Comparison of ENCODE assay signal across 8 cellular contexts in the genomic region with DNA sequence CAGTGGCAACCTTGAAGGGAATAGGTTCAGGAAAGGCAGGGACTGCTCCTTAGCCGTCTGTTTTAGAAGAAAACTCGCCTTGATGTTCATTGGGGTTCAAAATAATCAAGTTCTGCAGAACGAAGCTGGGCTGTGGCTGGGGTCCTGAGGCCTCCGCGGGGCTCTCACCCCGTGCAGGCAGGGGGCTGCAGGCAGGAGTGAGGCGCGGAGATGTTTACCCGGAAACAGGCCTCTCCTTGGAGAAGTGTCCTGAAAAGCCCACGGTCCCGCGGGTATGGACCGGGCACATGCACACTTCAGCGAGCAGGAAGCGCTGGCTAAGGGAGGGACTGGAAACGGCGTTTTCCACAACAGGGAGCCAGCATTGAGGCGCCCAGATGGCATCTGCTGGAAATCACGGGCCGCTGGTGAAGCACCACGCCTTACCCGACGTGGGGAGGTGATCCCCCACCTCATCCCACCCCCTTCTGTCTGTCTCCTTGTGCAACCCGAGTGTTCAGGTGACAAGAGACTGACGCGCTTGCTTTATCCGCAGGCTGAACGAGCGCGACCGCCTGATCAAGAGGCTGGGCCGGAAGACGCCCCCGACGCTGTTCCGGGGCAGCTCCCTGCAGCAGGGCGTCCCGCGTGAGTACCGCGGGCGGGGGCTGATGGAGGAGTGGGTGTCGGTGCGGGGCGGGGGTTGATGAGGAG. TPM values are rescaled to one million over a fixed set of nuclear protein-coding genes. Genes with fewer than 3 reads are reported as not detected.
DNase-seq lines count a peak whose midpoint lies in the region; ATAC-seq and TF ChIP-seq lines count a peak whose summit lies in the region.

No MANE protein-coding gene starts in this region.

- H3K4me1 Mint-ChIP-seq in CD8-positive, alpha-beta T cell (ENCODE audit: low read depth), result peaks cover 51% of the 10 kb centered on the region

- peak overlapping the region; percentile 84 for H3K4me3 Mint-ChIP-seq in CD8-positive, alpha-beta T cell

- H3K27ac ChIP-seq in CD8-positive, alpha-beta T cell (ENCODE audit: low read depth, low read length), result peak overlapping the region; percentile 86
- H3K27ac ChIP-seq in foreskin keratinocyte, result no peak overlapping the region

- no peaks in the 10 kb centered on the region for H3K27me3 ChIP-seq in CD8-positive, alpha-beta T cell (ENCODE audit: insufficient read depth, low read length)
- H3K27me3 ChIP-seq in foreskin keratinocyte, result no peaks in the 10 kb centered on the region

- peak overlapping the region; percentile 62 for H3K4me3 ChIP-seq in CD8-positive, alpha-beta T cell (ENCODE audit: low read depth, low read length)

- no peaks in the 10 kb centered on the region for H3K9me3 Mint-ChIP-seq in CD8-positive, alpha-beta T cell

- ATAC-seq in CD8-positive, alpha-beta T cell, result peak; percentile 96
- ATAC-seq in foreskin keratinocyte, result peak; percentile 58
- no peak for ATAC-seq in HG03342 (IDR thresholded peaks at IDR 0.05; ENCODE audit: unreplicated experiment)
- no peak for ATAC-seq in GM18498 (IDR thresholded peaks at IDR 0.05; ENCODE audit: unreplicated experiment)

- H3K27ac Mint-ChIP-seq in CD8-positive, alpha-beta T cell, result peak overlapping the region; percentile 97

- no peaks in the 10 kb centered on the region for H3K27me3 Mint-ChIP-seq in CD8-positive, alpha-beta T cell (ENCODE audit: low read depth)

- CTCF ChIA-PET in CD8-positive, alpha-beta T cell (lab: Charles Lee), result no interaction called here

- H3K4me1 ChIP-seq in CD8-positive, alpha-beta T cell (ENCODE audit: insufficient read depth, low read length), result peaks cover 21% of the 10 kb centered on the region
- no peaks in the 10 kb centered on the region for H3K4me1 ChIP-seq in foreskin keratinocyte

- H3K36me3 ChIP-seq in CD8-positive, alpha-beta T cell (ENCODE audit: insufficient read depth, low read length), result no peaks in the 10 kb centered on the region

- H3K36me3 Mint-ChIP-seq in CD8-positive, alpha-beta T cell, result no peaks in the 10 kb centered on the region

- DNase-seq in CD8-positive, alpha-beta T cell, result peak; percentile 43 to 91 (median 60)
- peak; percentile 75 for DNase-seq in activated CD8-positive, alpha-beta memory T cell treated with anti-CD3 and anti-CD28 coated beads, Interleukin-2, amount 50 U/mL, for 48 hours
- DNase-seq in foreskin keratinocyte, result no peak
- DNase-seq in stimulated activated CD4-positive, alpha-beta T cell treated with anti-CD3 and anti-CD28 coated beads, Interleukin-2, amount 100 ng/mL, for 4 hours (ENCODE audit: low read depth), result peak; percentile 61
- DNase-seq in NCI-H2029 (lab: John Stamatoyannopoulos, UW), result no peak
- DNase-seq in COLO668 (lab: John Stamatoyannopoulos, UW; ENCODE audit: unreplicated experiment), result no peak

- no peaks in the 10 kb centered on the region for H3K9me3 ChIP-seq in CD8-positive, alpha-beta T cell (ENCODE audit: low read length)

- intact Hi-C loops in CD8-positive, alpha-beta T cell (cut with DNase I, micrococcal nuclease), result loop anchor here (2.0 to 10.0 kb wide), 7 partner anchors 40 to 1433 kb away; a partner anchor contains a TSS

- POLR2A ChIA-PET in CD8-positive, alpha-beta T cell (lab: Charles Lee), result interaction anchor here (0.8 to 1.5 kb wide), 7 partner anchors 21 to 1734 kb away, joined by 3 to 4 read pairs (median 3); no protein-coding TSS in a partner anchor

- no peak for TF ChIP-seq CTCF in CD8-positive, alpha-beta T cell (IDR thresholded peaks at IDR 0.05)
- no peak for TF ChIP-seq CTCF in foreskin keratinocyte (conservative IDR thresholded peaks at IDR 0.05)

RNA-seq across cellular contexts. Expression of a gene that starts 39.7 kb away (rescaled TPM):
- total RNA-seq in CD8-positive, alpha-beta T cell, result 1 to 10 TPM; 6.4 to 6.8 TPM
- total RNA-seq in foreskin keratinocyte, result 1.9 and 2.5 TPM in 2 replicates
- 0.77 and 1.1 TPM in 2 replicates for polyA plus RNA-seq in foreskin keratinocyte

Comparison
In these comparisons a context has a peak if more than half of its experiments do, and no peak if none do; other contexts are left out.
1. ATAC-seq: peak in CD8-positive, alpha-beta T cell (single experiment) and foreskin keratinocyte (single experiment); none in HG03342 (single experiment) and GM18498 (single experiment).
2. DNase-seq: peak in CD8-positive, alpha-beta T cell (7 of 7), activated CD8-positive, alpha-beta memory T cell treated with anti-CD3 and anti-CD28 coated beads, Interleukin-2, amount 50 U/mL, for 48 hours (single experiment) and stimulated activated CD4-positive, alpha-beta T cell treated with anti-CD3 and anti-CD28 coated beads, Interleukin-2, amount 100 ng/mL, for 4 hours (single experiment); none in foreskin keratinocyte (0 of 2), NCI-H2029 (single experiment) and COLO668 (single experiment).